ENCODE assay signal across 8 cellular contexts in genomic region chr19:35718345-35719041, GRCh38. TPM values are rescaled to one million over a fixed set of nuclear protein-coding genes. Genes with fewer than 3 reads are reported as not detected.
A peak's percentile ranks its signal among the peaks of the same experiment; 100 is the strongest.
DNase-seq lines count a peak whose midpoint lies in the region; ATAC-seq and TF ChIP-seq lines count a peak whose summit lies in the region.

No MANE protein-coding gene starts in this region.

- H3K27me3 Mint-ChIP-seq in CD4-positive, alpha-beta T cell, result no peaks in the 10 kb centered on the region
- H3K27me3 Mint-ChIP-seq in T-helper 17 cell, result no peaks in the 10 kb centered on the region

- H3K36me3 Mint-ChIP-seq in CD4-positive, alpha-beta T cell (ENCODE audit: low read depth), result peaks cover 49% of the 10 kb centered on the region
- peaks cover 4% of the 10 kb centered on the region for H3K36me3 Mint-ChIP-seq in T-helper 17 cell (ENCODE audit: low read depth)

- DNase-seq in CD4-positive, alpha-beta T cell, result peak in 8 of 10 experiments; percentile 23 to 62 (median 34)
- DNase-seq in HAP-1 (ENCODE audit: low spot score in 2 of 2), result no peak
- DNase-seq in T-helper 17 cell, result peak in 2 of 3 donors; percentile 22 to 27
- no peak for DNase-seq in brain microvascular endothelial cell
- peak; percentile 35 for DNase-seq in kidney tubule cell (ENCODE audit: low spot score)
- peak; percentile 52 for DNase-seq in stimulated activated CD8-positive, alpha-beta memory T cell treated with anti-CD3 and anti-CD28 coated beads, Interleukin-12 subunit alpha, Interleukin-12 subunit beta, amount 100 ng/mL, for 4 hours (ENCODE audit: low read depth)

- intact Hi-C loops in CD4-positive, alpha-beta T cell (cut with DNase I, micrococcal nuclease), result loop anchor here (5.0 to 10.0 kb wide), 3 partner anchors 39 to 454 kb away; partner anchors contain the start of genes COX6B1 (in 1 of the 2), HSPB6 (in 1 of the 2), PROSER3 (in 1 of the 2) and USF2 (in 1 of the 2)

- peak overlapping the region; percentile 95 for H3K4me3 Mint-ChIP-seq in CD4-positive, alpha-beta T cell
- H3K4me3 Mint-ChIP-seq in T-helper 17 cell, result peak overlapping the region; percentile 87

- CTCF ChIA-PET in CD4-positive, alpha-beta T cell (lab: Charles Lee), result no interaction called here

- peaks cover 26% of the 10 kb centered on the region for H3K36me3 ChIP-seq in HAP-1 (replicated peaks)
- peaks cover 29% of the 10 kb centered on the region for H3K36me3 ChIP-seq in brain microvascular endothelial cell (replicated peaks)

- H3K27me3 ChIP-seq in CD4-positive, alpha-beta T cell (ENCODE audit: control insufficient read depth, insufficient read depth, low read length), result no peaks in the 10 kb centered on the region
- H3K27me3 ChIP-seq in HAP-1 (ENCODE audit: low read depth) (no peaks in the 10 kb centered on the region), brain microvascular endothelial cell (replicated peaks) (no peaks in the 10 kb centered on the region)

- H3K4me1 ChIP-seq in HAP-1, result peaks cover 9% of the 10 kb centered on the region

- no peaks in the 10 kb centered on the region for H3K9me3 Mint-ChIP-seq in CD4-positive, alpha-beta T cell

- H3K27ac ChIP-seq in CD4-positive, alpha-beta T cell (ENCODE audit: low read depth, low read length), result peak overlapping the region; percentile 56
- H3K27ac ChIP-seq in brain microvascular endothelial cell, result peak overlapping the region; percentile 22

- in situ Hi-C loops in HAP-1 (cut with MboI; ENCODE audit: low sequenced_read_pairs) (loop anchor here (5.0 kb wide), 1 partner anchor 171 kb away; the partner anchor contains the start of gene TMEM147), brain microvascular endothelial cell (cut with HindIII; ENCODE audit: low pct_ligation_motif_present, low sequenced_read_pairs) (no loop called here)

- no peak for ATAC-seq in CD4-positive, alpha-beta T cell (ENCODE audit: poor library complexity)
- ATAC-seq in T-helper 17 cell (no peak), HG03565 (IDR thresholded peaks at IDR 0.05; ENCODE audit: unreplicated experiment) (no peak), HG03469 (IDR thresholded peaks at IDR 0.05; ENCODE audit: unreplicated experiment) (no peak)

- H3K4me1 Mint-ChIP-seq in CD4-positive, alpha-beta T cell (ENCODE audit: low read depth), result peaks cover 55% of the 10 kb centered on the region
- peaks cover 42% of the 10 kb centered on the region for H3K4me1 Mint-ChIP-seq in T-helper 17 cell

- no peak for TF ChIP-seq CTCF in CD4-positive, alpha-beta T cell (IDR thresholded peaks at IDR 0.05)
- TF ChIP-seq CTCF in brain microvascular endothelial cell (IDR thresholded peaks at IDR 0.05; ENCODE audit: low read depth, low read length, missing control alignments), result no peak

- peak overlapping the region; percentile 87 for H3K27ac Mint-ChIP-seq in CD4-positive, alpha-beta T cell
- peak overlapping the region; percentile 72 for H3K27ac Mint-ChIP-seq in T-helper 17 cell

- POLR2A ChIA-PET in CD4-positive, alpha-beta T cell (lab: Charles Lee), result interaction anchor here (1.0 to 2.1 kb wide), 12 partner anchors 9 to 396 kb away, joined by 3 to 20 read pairs (median 5); partner anchors contain the start of genes COX6B1, IGFLR1, LIN37 and POLR2I

- H3K4me3 ChIP-seq in HAP-1 (peak overlapping the region; percentile 78), brain microvascular endothelial cell (ENCODE audit: low read depth, low read length) (peak overlapping the region; percentile 82)

- no peaks in the 10 kb centered on the region for H3K9me3 ChIP-seq in CD4-positive, alpha-beta T cell (ENCODE audit: control insufficient read depth, low read length)
- H3K9me3 ChIP-seq in HAP-1 (no peaks in the 10 kb centered on the region), T-helper 17 cell (ENCODE audit: control insufficient read depth, low read length, poor library complexity, severe bottlenecking) (no peaks in the 10 kb centered on the region)

RNA-seq across cellular contexts. Expression of gene KMT2B, which starts 0.7 kb away (rescaled TPM):
- 10 to 100 TPM; 59.4 to 59.7 TPM for total RNA-seq in CD4-positive, alpha-beta T cell
- total RNA-seq in T-helper 17 cell, result 10 to 100 TPM; 74.0 to 76.1 TPM

RNA-seq across cellular contexts. Expression of gene ZBTB32, which starts 14.1 kb away (rescaled TPM):
- total RNA-seq in CD4-positive, alpha-beta T cell, result 1 to 10 TPM; 2.2 to 3.3 TPM
- total RNA-seq in T-helper 17 cell, result 1 to 10 TPM; 3.4 to 5.0 TPM

RNA-seq across cellular contexts. Expression of gene IGFLR1, which starts 23.8 kb away (rescaled TPM):
- 10 to 100 TPM; 40.3 to 43.1 TPM for total RNA-seq in CD4-positive, alpha-beta T cell
- 10 to 100 TPM; 48.1 to 59.0 TPM for total RNA-seq in T-helper 17 cell

RNA-seq across cellular contexts. Expression of gene U2AF1L4, which starts 26.7 kb away (rescaled TPM):
- 10 to 100 TPM; 74.6 to 85.8 TPM for total RNA-seq in CD4-positive, alpha-beta T cell
- 10 to 100 TPM; 48.1 to 68.2 TPM for total RNA-seq in T-helper 17 cell

RNA-seq across cellular contexts. Expression of gene PSENEN, which starts 27.0 kb away (rescaled TPM):
- 1 to 10 TPM; 7.3 to 9.4 TPM for total RNA-seq in CD4-positive, alpha-beta T cell
- 10 to 100 TPM; 21.2 to 24.9 TPM for total RNA-seq in T-helper 17 cell

Comparison
In these comparisons a context has a peak if more than half of its experiments do, and no peak if none do; other contexts are left out.
1. DNase-seq: peak in CD4-positive, alpha-beta T cell (8 of 10), T-helper 17 cell (2 of 3), kidney tubule cell (single experiment) and stimulated activated CD8-positive, alpha-beta memory T cell treated with anti-CD3 and anti-CD28 coated beads, Interleukin-12 subunit alpha, Interleukin-12 subunit beta, amount 100 ng/mL, for 4 hours (single experiment); none in HAP-1 (0 of 2) and brain microvascular endothelial cell (single experiment).